In the genomic region with DNA sequence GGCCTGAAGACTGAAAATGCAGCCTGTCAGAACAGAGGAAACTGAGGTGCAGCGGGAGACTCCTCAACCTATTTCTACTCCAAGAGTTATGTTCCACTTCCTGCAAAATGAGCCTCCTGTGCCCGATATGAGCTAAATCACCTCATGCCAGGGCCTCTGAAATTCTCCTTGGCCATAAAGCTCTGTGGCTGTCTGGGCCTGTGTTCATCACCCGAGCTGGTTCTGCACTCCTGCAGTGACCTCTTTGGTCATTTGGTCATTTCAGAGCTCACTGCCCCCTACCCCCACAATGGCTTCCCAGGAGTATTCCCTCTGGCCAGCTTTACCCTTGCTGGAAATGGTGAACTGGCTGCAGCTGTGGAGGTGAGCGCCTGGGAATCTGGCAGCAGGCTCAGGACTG, we compare ENCODE assay signal across 30 cellular contexts. TPM values are rescaled to one million over a fixed set of nuclear protein-coding genes. Genes with fewer than 3 reads are reported as not detected.
"Had no signal": no experiment of that assay in that cellular context is flagged by ENCODE, and none has a peak within 500 bp of the region (broad histone marks: within the 10 kb centered on the region; RNA-seq: fewer than 3 reads in every experiment).

No MANE protein-coding gene starts in this region.

- ATAC-seq: activated CD4-positive, alpha-beta T cell treated with anti-CD3 and anti-CD28 coated beads for 36 hours; activated naive CD8-positive, alpha-beta T cell treated with anti-CD3 and anti-CD28 coated beads, Interleukin-2, amount 50 U/mL, for 24 hours; body of pancreas; foreskin keratinocyte; gastrocnemius medialis had no signal

- H3K9me3 Mint-ChIP-seq: activated CD4-positive, alpha-beta memory T cell treated with anti-CD3 and anti-CD28 coated beads, Interleukin-2, amount 10 ng/mL, durations not matched to agents 7 days and 5 days; activated CD4-positive, alpha-beta T cell treated with anti-CD3 and anti-CD28 coated beads, Interleukin-2, amount 10 ng/mL, durations not matched to agents 24 days and 14 days; activated naive CD4-positive, alpha-beta T cell treated with anti-CD3 and anti-CD28 coated beads for 36 hours; activated naive CD4-positive, alpha-beta T cell treated with anti-CD3 and anti-CD28 coated beads, Interleukin-2, amount 50 U/mL, for 24 hours; activated naive CD8-positive, alpha-beta T cell treated with anti-CD3 and anti-CD28 coated beads for 36 hours; activated naive CD8-positive, alpha-beta T cell treated with anti-CD3 and anti-CD28 coated beads, Interleukin-2, amount 50 U/mL, for 24 hours; activated T-helper 1 cell treated with anti-CD3 and anti-CD28 coated beads, Interleukin-12 subunit alpha, Interleukin-12 subunit beta, Interleukin-2, Interleukin-4 antibody, amounts not matched to agents 30 ng/mL and 10 ng/mL and 1 ng/mL, durations not matched to agents 14 hours and 24 hours and 36 hours; activated T-helper 2 cell treated with anti-CD3 and anti-CD28 coated beads, Interferon-gamma antibody, Interleukin-2, Interleukin-4, amounts not matched to agents 10 μg/mL and 5 μg/mL and 100 μg/mL, durations not matched to agents 14 hours and 24 hours and 36 hours had no signal

- H3K36me3 Mint-ChIP-seq: activated naive CD4-positive, alpha-beta T cell treated with anti-CD3 and anti-CD28 coated beads, Interleukin-2, amount 50 U/mL, for 24 hours; activated naive CD8-positive, alpha-beta T cell treated with anti-CD3 and anti-CD28 coated beads for 36 hours had no signal

- H3K4me3 ChIP-seq: adrenal gland, body of pancreas, esophagus muscularis mucosa, gastrocnemius medialis had no signal

- H3K9me3 ChIP-seq: adrenal gland, body of pancreas, esophagus muscularis mucosa, gastrocnemius medialis had no signal

- H3K27ac Mint-ChIP-seq: activated CD4-positive, alpha-beta memory T cell treated with anti-CD3 and anti-CD28 coated beads, Interleukin-2, amount 10 ng/mL, durations not matched to agents 7 days and 5 days; activated CD4-positive, alpha-beta T cell treated with anti-CD3 and anti-CD28 coated beads for 36 hours; activated CD4-positive, alpha-beta T cell treated with anti-CD3 and anti-CD28 coated beads, Interleukin-2, amount 10 ng/mL, durations not matched to agents 24 days and 14 days; activated naive CD4-positive, alpha-beta T cell treated with anti-CD3 and anti-CD28 coated beads for 36 hours; activated naive CD4-positive, alpha-beta T cell treated with anti-CD3 and anti-CD28 coated beads, Interleukin-2, amount 50 U/mL, for 24 hours; activated naive CD8-positive, alpha-beta T cell treated with anti-CD3 and anti-CD28 coated beads for 36 hours; activated naive CD8-positive, alpha-beta T cell treated with anti-CD3 and anti-CD28 coated beads, Interleukin-2, amount 50 U/mL, for 24 hours; activated T-helper 1 cell treated with anti-CD3 and anti-CD28 coated beads, Interleukin-12 subunit alpha, Interleukin-12 subunit beta, Interleukin-2, Interleukin-4 antibody, amounts not matched to agents 30 ng/mL and 10 ng/mL and 1 ng/mL, durations not matched to agents 14 hours and 24 hours and 36 hours; activated T-helper 2 cell treated with anti-CD3 and anti-CD28 coated beads, Interferon-gamma antibody, Interleukin-2, Interleukin-4, amounts not matched to agents 10 μg/mL and 5 μg/mL and 100 μg/mL, durations not matched to agents 14 hours and 24 hours and 36 hours had no signal

- FAIRE-seq: colon had no signal

- H3K4me3 Mint-ChIP-seq: activated CD4-positive, alpha-beta memory T cell treated with anti-CD3 and anti-CD28 coated beads, Interleukin-2, amount 10 ng/mL, durations not matched to agents 7 days and 5 days; activated CD4-positive, alpha-beta T cell treated with anti-CD3 and anti-CD28 coated beads for 36 hours; activated CD4-positive, alpha-beta T cell treated with anti-CD3 and anti-CD28 coated beads, Interleukin-2, amount 10 ng/mL, durations not matched to agents 24 days and 14 days; activated naive CD4-positive, alpha-beta T cell treated with anti-CD3 and anti-CD28 coated beads for 36 hours; activated naive CD4-positive, alpha-beta T cell treated with anti-CD3 and anti-CD28 coated beads, Interleukin-2, amount 50 U/mL, for 24 hours; activated naive CD8-positive, alpha-beta T cell treated with anti-CD3 and anti-CD28 coated beads for 36 hours; activated naive CD8-positive, alpha-beta T cell treated with anti-CD3 and anti-CD28 coated beads, Interleukin-2, amount 50 U/mL, for 24 hours; activated T-helper 1 cell treated with anti-CD3 and anti-CD28 coated beads, Interleukin-12 subunit alpha, Interleukin-12 subunit beta, Interleukin-2, Interleukin-4 antibody, amounts not matched to agents 30 ng/mL and 10 ng/mL and 1 ng/mL, durations not matched to agents 14 hours and 24 hours and 36 hours had no signal

- H3K36me3 ChIP-seq: adrenal gland, esophagus muscularis mucosa, gastrocnemius medialis had no signal

- DNase-seq: activated CD4-positive, alpha-beta memory T cell treated with anti-CD3 and anti-CD28 coated beads, Interleukin-2, amount 10 ng/mL, durations not matched to agents 7 days and 5 days; activated CD4-positive, alpha-beta T cell treated with anti-CD3 and anti-CD28 coated beads for 36 hours; activated CD4-positive, alpha-beta T cell treated with anti-CD3 and anti-CD28 coated beads, Interleukin-2, amount 10 ng/mL, durations not matched to agents 24 days and 14 days; activated CD4-positive, alpha-beta T cell treated with anti-CD3 and anti-CD28 coated beads, Interleukin-2, amount 50 U/mL, for 4 hours; activated CD4-positive, CD25-positive, alpha-beta regulatory T cell; activated CD4-positive, CD25-positive, alpha-beta regulatory T cell treated with anti-CD3 and anti-CD28 coated beads, Interleukin-2, amount 50 U/mL, for 72 hours; activated effector memory CD4-positive, alpha-beta T cell treated with anti-CD3 and anti-CD28 coated beads, Interleukin-2, amount 50 U/mL, for 16 hours; activated naive CD4-positive, alpha-beta T cell treated with anti-CD3 and anti-CD28 coated beads for 36 hours; activated naive CD8-positive, alpha-beta T cell treated with anti-CD3 and anti-CD28 coated beads for 36 hours; activated naive CD8-positive, alpha-beta T cell treated with anti-CD3 and anti-CD28 coated beads, Interleukin-2, amount 50 U/mL, for 24 hours; activated T-cell treated with anti-CD3 and anti-CD28 coated beads, Interleukin-2, amount 50 U/mL, for 1 hour; activated T-cell treated with anti-CD3 and anti-CD28 coated beads, Interleukin-2, amount 50 U/mL, for 48 hours; adrenal gland; amygdala; aorta; body of pancreas; caudate nucleus; effector CD8-positive, alpha-beta T cell; erythroblast; foreskin keratinocyte; gastrocnemius medialis; T-helper 2 cell had no signal

- H3K4me1 ChIP-seq: foreskin keratinocyte, gastrocnemius medialis had no signal

- H3K27me3 ChIP-seq: adrenal gland, body of pancreas, esophagus muscularis mucosa, gastrocnemius medialis had no signal

- H3K4me1 Mint-ChIP-seq: activated naive CD4-positive, alpha-beta T cell treated with anti-CD3 and anti-CD28 coated beads, Interleukin-2, amount 50 U/mL, for 24 hours; activated naive CD8-positive, alpha-beta T cell treated with anti-CD3 and anti-CD28 coated beads, Interleukin-2, amount 50 U/mL, for 24 hours had no signal

- H3K27ac ChIP-seq: adrenal gland, body of pancreas, esophagus muscularis mucosa, foreskin keratinocyte, gastrocnemius medialis had no signal

- H3K27me3 Mint-ChIP-seq: activated CD4-positive, alpha-beta T cell treated with anti-CD3 and anti-CD28 coated beads for 36 hours; activated CD4-positive, alpha-beta T cell treated with anti-CD3 and anti-CD28 coated beads, Interleukin-2, amount 10 ng/mL, durations not matched to agents 24 days and 14 days; activated naive CD4-positive, alpha-beta T cell treated with anti-CD3 and anti-CD28 coated beads, Interleukin-2, amount 50 U/mL, for 24 hours had no signal

RNA-seq across cellular contexts. Expression of a gene that starts 51.7 kb away (rescaled TPM):
- total RNA-seq: activated CD4-positive, alpha-beta memory T cell treated with anti-CD3 and anti-CD28 coated beads, Interleukin-2, amount 10 ng/mL, durations not matched to agents 7 days and 5 days; activated CD4-positive, alpha-beta T cell treated with anti-CD3 and anti-CD28 coated beads for 36 hours; activated CD4-positive, alpha-beta T cell treated with anti-CD3 and anti-CD28 coated beads, Interleukin-2, amount 10 ng/mL, durations not matched to agents 24 days and 14 days; activated naive CD4-positive, alpha-beta T cell treated with anti-CD3 and anti-CD28 coated beads for 36 hours; activated naive CD8-positive, alpha-beta T cell treated with anti-CD3 and anti-CD28 coated beads for 36 hours; activated T-helper 1 cell treated with anti-CD3 and anti-CD28 coated beads, Interleukin-12 subunit alpha, Interleukin-12 subunit beta, Interleukin-2, Interleukin-4 antibody, amounts not matched to agents 30 ng/mL and 10 ng/mL and 1 ng/mL, durations not matched to agents 14 hours and 24 hours and 36 hours; activated T-helper 2 cell treated with anti-CD3 and anti-CD28 coated beads, Interferon-gamma antibody, Interleukin-2, Interleukin-4, amounts not matched to agents 10 μg/mL and 5 μg/mL and 100 μg/mL, durations not matched to agents 14 hours and 24 hours and 36 hours; adrenal gland; aorta; body of pancreas; chondrocyte; dermis microvascular lymphatic vessel endothelial cell; esophagus muscularis mucosa; foreskin keratinocyte; gastrocnemius medialis; T-helper 1 cell treated with Interleukin-12 subunit alpha and Interleukin-12 subunit beta and Interleukin-4 antibody, amounts not matched to agents 30 ng/mL and 1 ng/mL, for 36 hours had no signal
- polyA plus RNA-seq: aorta, foreskin keratinocyte had no signal
